28 cellular contexts compared by ENCODE assay signal in the genomic region with DNA sequence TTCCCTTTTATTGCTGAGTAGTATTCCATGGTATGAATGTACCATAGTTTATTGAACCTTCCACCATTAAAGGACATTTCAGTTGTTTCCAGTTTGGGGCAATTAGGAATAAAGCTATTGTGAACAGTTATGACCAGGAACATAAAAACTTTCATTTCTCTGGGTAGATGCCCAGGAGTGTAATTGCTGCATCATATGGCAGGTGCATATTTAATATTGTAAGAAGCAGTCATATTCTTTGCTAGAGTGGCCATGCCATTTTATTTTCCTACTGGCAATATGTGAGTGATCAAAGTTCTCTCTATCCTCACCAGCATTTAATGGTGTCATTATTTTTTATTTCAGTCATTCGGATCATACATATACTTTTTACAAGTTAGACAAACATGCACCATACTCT. TPM values are rescaled to one million over a fixed set of nuclear protein-coding genes. Genes with fewer than 3 reads are reported as not detected.
A peak's percentile ranks its signal among the peaks of the same experiment; 100 is the strongest.
DNase-seq lines count a peak whose midpoint lies in the region; ATAC-seq, FAIRE-seq and TF ChIP-seq lines count a peak whose summit lies in the region.
"Had no signal": no experiment of that assay in that cellular context is flagged by ENCODE, and none has a peak within 500 bp of the region (broad histone marks: within the 10 kb centered on the region; RNA-seq: fewer than 3 reads in every experiment).

No MANE protein-coding gene starts in this region.

- H3K4me2 ChIP-seq in K562 (ENCODE audit: insufficient read depth, low read length) = no peak overlapping the region
- H3K4me2 ChIP-seq: A549, BLaER1 had no signal

- no peaks in the 10 kb centered on the region for H3K9me3 Mint-ChIP-seq in T-helper 2 cell treated with Interferon-gamma antibody and Interleukin-4, amounts not matched to agents 5 μg/mL and 100 μg/mL, for 36 hours
- H3K9me3 Mint-ChIP-seq: CD14-positive monocyte; CD4-positive, alpha-beta memory T cell; CD8-positive, alpha-beta memory T cell had no signal

- in situ Hi-C loops in K562 (cut with MboI) = no loop called here

- TF ChIP-seq EP300 in K562 (IDR thresholded peaks at IDR 0.05; ENCODE audit: low read length) = no peak

- H3K79me2 ChIP-seq in K562 (ENCODE audit: control insufficient read depth, insufficient read depth, low read length) = no peaks in the 10 kb centered on the region

- no peak overlapping the region for H3K4me3 ChIP-seq in K562
- no peak overlapping the region for H3K4me3 ChIP-seq in colonic mucosa
- H3K4me3 ChIP-seq in mucosa of descending colon = peak overlapping the region; percentile 9
- no peak overlapping the region for H3K4me3 ChIP-seq in pancreas
- H3K4me3 ChIP-seq: A549, BLaER1, GM12878 had no signal

- CTCF ChIA-PET in K562 (lab: Yijun Ruan, JAX; ENCODE audit: low intra/inter-chr PET ratio) = no interaction called here

- no peaks in the 10 kb centered on the region for H3K4me1 Mint-ChIP-seq in T-helper 2 cell treated with Interferon-gamma antibody and Interleukin-4, amounts not matched to agents 5 μg/mL and 100 μg/mL, for 36 hours (ENCODE audit: low read depth)

- 79% methylated on average over 1 of the region's 1 CpG for WGBS in K562 (ENCODE audit: insufficient coverage, low coverage, missing lambda C conversion rate)
- WGBS in pancreas, 2 donors = 96 to 100% methylated on average over 1 of the region's 1 CpG

- H3K9ac ChIP-seq in K562 (ENCODE audit: insufficient read depth in 1 of 2, low read depth in 2 of 2, low read length in 2 of 2) (no peak overlapping the region), colonic mucosa (ENCODE audit: low read depth in 2 of 2, low read length in 2 of 2) (no peak overlapping the region)
- H3K9ac ChIP-seq: BLaER1 had no signal

- H2AFZ ChIP-seq in K562 (ENCODE audit: low read depth, low read length) = peak overlapping the region; percentile 44; the same call in 1 of the 2 replicates

- TF ChIP-seq CTCF in K562 (IDR thresholded peaks at IDR 0.05 in 2 of 3, conservative IDR thresholded peaks at IDR 0.05 in 1 of 3; ENCODE audit: insufficient read depth in 2 of 3, low read depth in 1 of 3, low read length in 3 of 3) = no peak
- TF ChIP-seq CTCF in colonic mucosa (IDR thresholded peaks at IDR 0.05) = no peak
- TF ChIP-seq CTCF in mucosa of descending colon (IDR thresholded peaks at IDR 0.05) = no peak
- TF ChIP-seq CTCF in pancreas (IDR thresholded peaks at IDR 0.05) = no peak

- FAIRE-seq in K562 (lab: Jason Lieb, UNC) (no peak), pancreas (lab: Jason Lieb, UNC) (peak; percentile 78)
- FAIRE-seq: A549, GM12878, GM12892, GM18507 had no signal

- ATAC-seq in K562 = no peak
- ATAC-seq in mucosa of descending colon = peak; percentile 79
- no peak for ATAC-seq in pancreas
- no peak for ATAC-seq in GM21528 (IDR thresholded peaks at IDR 0.05; ENCODE audit: low FRiP score, unreplicated experiment)
- ATAC-seq in Right ventricle myocardium superior (ENCODE audit: poor library complexity) = no peak
- ATAC-seq: A549, GM12878 had no signal

- intact Hi-C loops in K562 (cut with micrococcal nuclease) (no loop called here), colonic mucosa (cut with DNase I) (no loop called here), mucosa of descending colon (cut with DNase I, micrococcal nuclease) (no loop called here), pancreas (cut with DNase I) (no loop called here), Right ventricle myocardium superior (cut with DNase I) (no loop called here)

- no peaks in the 10 kb centered on the region for H3K36me3 Mint-ChIP-seq in T-helper 2 cell treated with Interferon-gamma antibody and Interleukin-4, amounts not matched to agents 5 μg/mL and 100 μg/mL, for 36 hours (ENCODE audit: low read depth)
- H3K36me3 Mint-ChIP-seq: CD4-positive, alpha-beta memory T cell; CD4-positive, CD25-positive, alpha-beta regulatory T cell had no signal

- H3K9me3 ChIP-seq in K562 (replicated peaks; ENCODE audit: control insufficient read depth, insufficient read depth, low read depth, low read length) = no peaks in the 10 kb centered on the region
- no peaks in the 10 kb centered on the region for H3K9me3 ChIP-seq in colonic mucosa
- H3K9me3 ChIP-seq in mucosa of descending colon = no peaks in the 10 kb centered on the region
- H3K9me3 ChIP-seq in pancreas = no peaks in the 10 kb centered on the region
- H3K9me3 ChIP-seq: A549, BE2C, BLaER1 had no signal

- H3K27me3 ChIP-seq in K562 (ENCODE audit: control insufficient read depth in 2 of 2, insufficient read depth in 2 of 2, low read length in 2 of 2) = no peaks in the 10 kb centered on the region
- no peaks in the 10 kb centered on the region for H3K27me3 ChIP-seq in colonic mucosa
- no peaks in the 10 kb centered on the region for H3K27me3 ChIP-seq in pancreas
- H3K27me3 ChIP-seq: BE2C, BLaER1 had no signal

- H3K27me3 Mint-ChIP-seq in T-helper 2 cell treated with Interferon-gamma antibody and Interleukin-4, amounts not matched to agents 5 μg/mL and 100 μg/mL, for 36 hours (ENCODE audit: low read depth) = peaks cover 5% of the 10 kb centered on the region

- BruUV-seq in K562 (replicated peaks; lab: Mats Ljungman, UMichigan) = no TSS peak

- TF ChIP-seq POLR2A in K562 (conservative IDR thresholded peaks at IDR 0.05) = no peak

- no peak for TF ChIP-seq RAD21 in K562 (CRISPR knock-in tag; conservative IDR thresholded peaks at IDR 0.05 in 1 of 2, IDR thresholded peaks at IDR 0.05 in 1 of 2)

- H3K36me3 ChIP-seq in K562 (ENCODE audit: control insufficient read depth, insufficient read depth, low read length) (no peaks in the 10 kb centered on the region), colonic mucosa (no peaks in the 10 kb centered on the region), mucosa of descending colon (ENCODE audit: low read depth) (peaks cover 5% of the 10 kb centered on the region), pancreas (no peaks in the 10 kb centered on the region)
- H3K36me3 ChIP-seq: BE2C, BLaER1 had no signal

- H3K27ac Mint-ChIP-seq in T-helper 2 cell treated with Interferon-gamma antibody and Interleukin-4, amounts not matched to agents 5 μg/mL and 100 μg/mL, for 36 hours = no peak overlapping the region
- H3K27ac Mint-ChIP-seq: CD4-positive, alpha-beta memory T cell; CD4-positive, CD25-positive, alpha-beta regulatory T cell; CD8-positive, alpha-beta memory T cell had no signal

- DNase-seq in K562 (ENCODE audit: extremely low read depth in 1 of 4, low spot score in 3 of 4) (no peak), colonic mucosa (no peak), mucosa of descending colon (peak in 1 of 3 donors; percentile 66), pancreas (no peak), Right ventricle myocardium superior (no peak), AG20443 (ENCODE audit: low spot score) (no peak)
- DNase-seq in T-helper 2 cell treated with Interferon-gamma antibody and Interleukin-4, amounts not matched to agents 5 μg/mL and 100 μg/mL, for 36 hours (ENCODE audit: low spot score) = no peak
- DNase-seq: BE2C; C1 segment of cervical spinal cord; CD4-positive, alpha-beta memory T cell; CD4-positive, CD25-positive, alpha-beta regulatory T cell; CD8-positive, alpha-beta memory T cell; COR-L47; DMS 273 treated with DMSO at 0.1 percent for 48 hours; DMS153; DMS53; DMS79; DND-41; EL; GDM1 had no signal

- peaks cover 4 to 12% of the 10 kb centered on the region in 2 experiments for H3K4me1 ChIP-seq in K562 (replicated peaks in 1 of 2; ENCODE audit: control insufficient read depth in 2 of 2, insufficient read depth in 2 of 2, low read length in 2 of 2)
- peaks cover 6% of the 10 kb centered on the region for H3K4me1 ChIP-seq in colonic mucosa
- H3K4me1 ChIP-seq in mucosa of descending colon (ENCODE audit: low read depth) = peaks cover 24% of the 10 kb centered on the region
- H3K4me1 ChIP-seq in pancreas = no peaks in the 10 kb centered on the region
- H3K4me1 ChIP-seq: A549, BE2C had no signal

- H3K27ac ChIP-seq in K562 (ENCODE audit: extremely low read depth, low read depth, low read length) = no peak overlapping the region
- peak overlapping the region; percentile 53 for H3K27ac ChIP-seq in colonic mucosa
- no peak overlapping the region for H3K27ac ChIP-seq in pancreas
- H3K27ac ChIP-seq: 22Rv1, A549, BLaER1 had no signal

- POLR2A ChIA-PET in K562 (lab: Yijun Ruan, JAX) = interaction anchor here (0.7 to 1.2 kb wide), 2 partner anchors 9 to 44 kb away, joined by 3 to 4 read pairs; no protein-coding TSS in a partner anchor

- no peaks in the 10 kb centered on the region for H4K20me1 ChIP-seq in K562 (replicated peaks; ENCODE audit: control insufficient read depth, insufficient read depth, low read length)
- H4K20me1 ChIP-seq: BLaER1 had no signal

- no peak overlapping the region for H3K4me3 Mint-ChIP-seq in T-helper 2 cell treated with Interferon-gamma antibody and Interleukin-4, amounts not matched to agents 5 μg/mL and 100 μg/mL, for 36 hours
- H3K4me3 Mint-ChIP-seq: CD14-positive monocyte; CD4-positive, alpha-beta memory T cell; CD4-positive, CD25-positive, alpha-beta regulatory T cell; CD8-positive, alpha-beta memory T cell had no signal

- H3K9me1 ChIP-seq in K562 (ENCODE audit: control insufficient read depth, insufficient read depth, low read length) = no peaks in the 10 kb centered on the region

RNA-seq across cellular contexts. Expression of a gene that starts 23.9 kb away (rescaled TPM):
- 33.3 and 126 TPM in 2 replicates for total RNA-seq in K562 (2011; cell fraction: chromatin; rRNA removed; ENCODE audit: low replicate concordance)
- 45.1 and 46.9 TPM in 2 replicates for total RNA-seq in K562 (2011; cell fraction: nucleolus; rRNA removed)
- 88.2 and 158 TPM in 2 replicates for total RNA-seq in K562 (2011; cell fraction: nucleoplasm; rRNA removed)
- total RNA-seq in K562 (2014; rRNA removed) (412 and 510 TPM in 2 replicates), K562 (2014; rRNA removed; fragmentation: Illumina TruSeq; extraction: Trizol) (517 and 565 TPM in 2 replicates), K562 (2015; rRNA removed; fragmentation: Illumina TruSeq; extraction: Trizol) (394 and 426 TPM in 2 replicates), K562 (2021) (808 and 835 TPM in 2 replicates), colonic mucosa (100 to 1,000 TPM; 680 to 810 TPM), mucosa of descending colon (100 to 1,000 TPM; 466 to 839 (median 627) TPM), pancreas (100 to 1,000 TPM; 122 to 302 (median 193) TPM), Right ventricle myocardium superior (271 TPM)
- polyA plus RNA-seq in K562 (2011; rRNA removed) (812 and 877 TPM in 2 replicates), K562 (2014; fragmentation: Illumina TruSeq; extraction: Trizol) (758 and 923 TPM in 2 replicates), K562 (2014; fragmentation: Nextera tagmentation; extraction: Ambion mirVana) (100 to 1,000 TPM; 543 to 591 TPM), K562 (2014; rRNA removed) (975 and 1,083 TPM in 2 replicates), pancreas (100 to 1,000 TPM; 329 to 427 TPM)
- 605 and 678 TPM in 2 replicates for polyA plus RNA-seq in K562 (2011; cell fraction: cytosol; rRNA removed)
- 136 and 194 TPM in 2 replicates for polyA plus RNA-seq in K562 (2011; cell fraction: nucleus; rRNA removed)
- polyA plus RNA-seq in K562 (2012) = 834 and 880 TPM in 2 replicates
- polyA minus RNA-seq in K562 (2011; rRNA and poly(A)+ RNA removed) = 127 and 157 TPM in 2 replicates
- polyA minus RNA-seq in K562 (2011; cell fraction: cytosol; rRNA and poly(A)+ RNA removed) = 116 and 160 TPM in 2 replicates
- 24.4 and 52.3 TPM in 2 replicates for polyA minus RNA-seq in K562 (2011; cell fraction: nucleus; rRNA and poly(A)+ RNA removed)

RNA-seq across cellular contexts. Expression of a gene that starts 39.5 kb away (rescaled TPM):
- total RNA-seq in K562 (2011; cell fraction: chromatin; rRNA removed; ENCODE audit: low replicate concordance) = 30.3 and 54.4 TPM in 2 replicates
- 21.3 and 22.5 TPM in 2 replicates for total RNA-seq in K562 (2011; cell fraction: nucleolus; rRNA removed)
- 40.9 and 49.1 TPM in 2 replicates for total RNA-seq in K562 (2011; cell fraction: nucleoplasm; rRNA removed)
- total RNA-seq in K562 (2014; rRNA removed) (44.9 and 46.0 TPM in 2 replicates), K562 (2014; rRNA removed; fragmentation: Illumina TruSeq; extraction: Trizol) (62.3 and 72.5 TPM in 2 replicates), K562 (2015; rRNA removed; fragmentation: Illumina TruSeq; extraction: Trizol) (42.7 and 43.0 TPM in 2 replicates), K562 (2021) (45.3 and 50.5 TPM in 2 replicates), colonic mucosa (10 to 100 TPM; 12.9 to 19.8 TPM), mucosa of descending colon (10 to 100 TPM; 14.1 to 21.0 (median 15.0) TPM), pancreas (10 to 100 TPM in 1 of 6 donors, 1 to 10 TPM in 5; 6.8 to 12.4 (median 9.4) TPM), Right ventricle myocardium superior (9.4 TPM)
- polyA plus RNA-seq in K562 (2011; rRNA removed) (35.6 and 49.1 TPM in 2 replicates), K562 (2014; fragmentation: Illumina TruSeq; extraction: Trizol) (35.7 and 39.9 TPM in 2 replicates), K562 (2014; fragmentation: Nextera tagmentation; extraction: Ambion mirVana) (10 to 100 TPM; 14.3 to 19.3 TPM), K562 (2014; rRNA removed) (44.6 and 46.1 TPM in 2 replicates), pancreas (1 to 10 TPM; 3.3 to 6.6 TPM)
- 19.9 and 37.9 TPM in 2 replicates for polyA plus RNA-seq in K562 (2011; cell fraction: cytosol; rRNA removed)
- 10.7 and 11.3 TPM in 2 replicates for polyA plus RNA-seq in K562 (2011; cell fraction: nucleus; rRNA removed)
- 13.2 and 19.6 TPM in 2 replicates for polyA plus RNA-seq in K562 (2012)
- polyA minus RNA-seq in K562 (2011; rRNA and poly(A)+ RNA removed) = 55.7 and 62.4 TPM in 2 replicates
- 24.8 and 29.7 TPM in 2 replicates for polyA minus RNA-seq in K562 (2011; cell fraction: cytosol; rRNA and poly(A)+ RNA removed)
- 11.2 and 15.9 TPM in 2 replicates for polyA minus RNA-seq in K562 (2011; cell fraction: nucleus; rRNA and poly(A)+ RNA removed)
